In genomic region chr2:65580824-65581223, GRCh38 we compare ENCODE assay signal across 15 cellular contexts.
DNase-seq lines count a peak whose midpoint lies in the region.
"Had no signal": no experiment of that assay in that cellular context is flagged by ENCODE, and none has a peak within 500 bp of the region (broad histone marks: within the 10 kb centered on the region; RNA-seq: fewer than 3 reads in every experiment).

No MANE protein-coding gene starts in this region.

- peak overlapping the region; percentile 88 for H3K27ac ChIP-seq in mesendoderm (ENCODE audit: low read depth, low read length)
- H3K27ac ChIP-seq: C4-2B had no signal

- peak overlapping the region; percentile 28 for H3K56ac ChIP-seq in mesendoderm (ENCODE audit: low read length)

- no peak overlapping the region for H3K4me3 ChIP-seq in mesendoderm (ENCODE audit: low read length)
- H3K4me3 ChIP-seq: GM23338 had no signal

- no peak overlapping the region for H3K9ac ChIP-seq in mesendoderm (ENCODE audit: low read length)

- no peaks in the 10 kb centered on the region for H3K4me1 ChIP-seq in mesendoderm (ENCODE audit: control insufficient read depth, low read depth, low read length)
- H3K4me1 ChIP-seq: BE2C had no signal

- no peak overlapping the region for H3K23ac ChIP-seq in mesendoderm (ENCODE audit: low read length)

- H4K8ac ChIP-seq in mesendoderm (ENCODE audit: low read depth, low read length) = no peak overlapping the region

- H3K4ac ChIP-seq in mesendoderm (ENCODE audit: low read depth, low read length) = peak overlapping the region; percentile 89

- H3K18ac ChIP-seq in mesendoderm (ENCODE audit: low read length) = peak overlapping the region; percentile 71

- no peaks in the 10 kb centered on the region for H3K36me3 ChIP-seq in mesendoderm (ENCODE audit: control insufficient read depth, insufficient read depth, low read length)
- H3K36me3 ChIP-seq: BE2C had no signal

- WGBS in mesendoderm (ENCODE audit: extremely low coverage, insufficient coverage, low lambda C conversion rate) = 100% methylated on average over 1 of the region's 6 CpGs

- H2BK120ac ChIP-seq in mesendoderm (ENCODE audit: low read depth, low read length) = peak overlapping the region; percentile 98

- H3K79me1 ChIP-seq in mesendoderm (ENCODE audit: low read length) = no peaks in the 10 kb centered on the region

- no peaks in the 10 kb centered on the region for H3K79me2 ChIP-seq in mesendoderm (ENCODE audit: control insufficient read depth, insufficient read depth, low read length)

- H2BK5ac ChIP-seq in mesendoderm (ENCODE audit: low read length) = peak overlapping the region; percentile 44

- no peak overlapping the region for H2BK15ac ChIP-seq in mesendoderm (replicated peaks; ENCODE audit: low read depth)

- H2AK5ac ChIP-seq in mesendoderm (ENCODE audit: low read length) = no peak overlapping the region

- no peaks in the 10 kb centered on the region for H3K27me3 ChIP-seq in mesendoderm (ENCODE audit: insufficient read depth, low read length, poor library complexity)
- H3K27me3 ChIP-seq: BE2C had no signal

- H3K4me2 ChIP-seq in mesendoderm (ENCODE audit: low read length) = no peak overlapping the region

- DNase-seq in NCI-H510A treated with DMSO at 0.1 percent for 48 hours (lab: John Stamatoyannopoulos, UW) (peak; percentile 3), NCI-H510A (lab: John Stamatoyannopoulos, UW) (no peak), DMS79 treated with DMSO at 0.1 percent for 48 hours (lab: John Stamatoyannopoulos, UW) (peak; percentile 78), RPMI8226 (peak; percentile 45), mesendoderm (no peak), NCI-H2107 treated with DMSO at 0.1 percent for 48 hours (lab: John Stamatoyannopoulos, UW; ENCODE audit: unreplicated experiment) (no peak)
- DNase-seq in activated CD4-positive, alpha-beta T cell treated with anti-CD3 and anti-CD28 coated beads, Interleukin-2, amount 50 U/mL, for 48 hours = no peak
- DNase-seq: ACHN; BE2C; CD4-positive, alpha-beta memory T cell; H9; HFFc6; KBM-7 had no signal

- H4K5ac ChIP-seq in mesendoderm (ENCODE audit: low read length) = no peak overlapping the region

Comparison
In these comparisons a context has a peak if more than half of its experiments do, and no peak if none do; other contexts are left out.
1. DNase-seq: peak in NCI-H510A treated with DMSO at 0.1 percent for 48 hours (single experiment), DMS79 treated with DMSO at 0.1 percent for 48 hours (single experiment) and RPMI8226 (single experiment); none in NCI-H510A (single experiment), mesendoderm (single experiment), activated CD4-positive, alpha-beta T cell treated with anti-CD3 and anti-CD28 coated beads, Interleukin-2, amount 50 U/mL, for 48 hours (0 of 2) and NCI-H2107 treated with DMSO at 0.1 percent for 48 hours (single experiment).